Comparison of ENCODE assay signal across 10 cellular contexts in genomic region chr2:218605438-218605837, GRCh38. TPM values are rescaled to one million over a fixed set of nuclear protein-coding genes. Genes with fewer than 3 reads are reported as not detected.
DNase-seq lines count a peak whose midpoint lies in the region; ATAC-seq and TF ChIP-seq lines count a peak whose summit lies in the region.
"Had no signal": no experiment of that assay in that cellular context is flagged by ENCODE, and none has a peak within 500 bp of the region (broad histone marks: within the 10 kb centered on the region; RNA-seq: fewer than 3 reads in every experiment).

No MANE protein-coding gene starts in this region.

- BruUV-seq in MCF 10A (replicated peaks; lab: Mats Ljungman, UMichigan): no TSS peak

- no peaks in the 10 kb centered on the region for H3K9me3 ChIP-seq in breast epithelium
- H3K9me3 ChIP-seq in stomach smooth muscle (ENCODE audit: control insufficient read depth in 2 of 2, low read length in 2 of 2): no peaks in the 10 kb centered on the region
- no peaks in the 10 kb centered on the region for H3K9me3 ChIP-seq in tibial artery

- no peak overlapping the region for H3K9ac ChIP-seq in stomach smooth muscle (ENCODE audit: low read length in 2 of 2)

- no peaks in the 10 kb centered on the region for H3K36me3 Mint-ChIP-seq in MCF 10A (ENCODE audit: insufficient read depth, unreplicated experiment)

- CTCF ChIA-PET in MCF 10A (lab: Yijun Ruan, JAX): no interaction called here

- no peak overlapping the region for H3K4me3 Mint-ChIP-seq in MCF 10A (ENCODE audit: unreplicated experiment)

- no peak for ATAC-seq in GM21423 (IDR thresholded peaks at IDR 0.05; ENCODE audit: unreplicated experiment)

- H3K4me3 ChIP-seq in breast epithelium (no peak overlapping the region), foreskin fibroblast (ENCODE audit: low read depth in 1 of 2, low read length in 2 of 2) (no peak overlapping the region), stomach smooth muscle (ENCODE audit: low read length in 2 of 2) (no peak overlapping the region), tibial artery (no peak overlapping the region)

- no peak for TF ChIP-seq POLR2A in breast epithelium (IDR thresholded peaks at IDR 0.05)

- H3K9me3 Mint-ChIP-seq in MCF 10A (ENCODE audit: unreplicated experiment): no peaks in the 10 kb centered on the region

- no peak for TF ChIP-seq CTCF in MCF 10A (IDR thresholded peaks at IDR 0.05; ENCODE audit: unreplicated experiment)
- TF ChIP-seq CTCF in breast epithelium (IDR thresholded peaks at IDR 0.05): no peak
- TF ChIP-seq CTCF in foreskin fibroblast (IDR thresholded peaks at IDR 0.05; ENCODE audit: low read depth, low read length): no peak
- no peak for TF ChIP-seq CTCF in tibial artery (IDR thresholded peaks at IDR 0.05)

- H3K27ac ChIP-seq in breast epithelium (no peak overlapping the region), stomach smooth muscle (ENCODE audit: low read length) (peak overlapping the region; percentile 31), tibial artery (no peak overlapping the region)

- POLR2A ChIA-PET in MCF 10A (lab: Yijun Ruan, JAX): no interaction called here

- intact Hi-C loops in MCF 10A (cut with micrococcal nuclease) (no loop called here), breast epithelium (cut with DNase I; ENCODE audit: low total_unique reads) (no loop called here), tibial artery (cut with DNase I; ENCODE audit: low total_unique reads) (no loop called here)

- H3K27me3 Mint-ChIP-seq in MCF 10A (ENCODE audit: insufficient read depth, unreplicated experiment): no peaks in the 10 kb centered on the region

- H3K27me3 ChIP-seq in breast epithelium (no peaks in the 10 kb centered on the region), stomach smooth muscle (ENCODE audit: control insufficient read depth in 1 of 2, insufficient read depth in 2 of 2, low read length in 2 of 2) (no peaks in the 10 kb centered on the region), tibial artery (no peaks in the 10 kb centered on the region)

- DNase-seq in MCF 10A (ENCODE audit: unreplicated experiment) (peak; percentile 32), breast epithelium (ENCODE audit: low spot score in 2 of 2) (no peak), NCI-H82 (lab: John Stamatoyannopoulos, UW) (peak; percentile 42), foreskin fibroblast (peak; percentile 68 to 87), tibial artery (no peak), NOMO-1 treated with DMSO at 0.1 percent for 48 hours (lab: John Stamatoyannopoulos, UW; ENCODE audit: unreplicated experiment) (no peak)
- DNase-seq: NCI-H510A; stimulated activated CD4-positive, alpha-beta T cell treated with anti-CD3 and anti-CD28 coated beads, Interleukin-2, amount 100 ng/mL, for 24 hours had no signal

- no peak overlapping the region for H3K27ac Mint-ChIP-seq in MCF 10A (ENCODE audit: low read depth, unreplicated experiment)

- H3K36me3 ChIP-seq in breast epithelium (no peaks in the 10 kb centered on the region), stomach smooth muscle (ENCODE audit: control insufficient read depth in 2 of 2, insufficient read depth in 2 of 2, low read length in 2 of 2) (no peaks in the 10 kb centered on the region), tibial artery (no peaks in the 10 kb centered on the region)

- no peaks in the 10 kb centered on the region for H3K4me1 ChIP-seq in breast epithelium
- H3K4me1 ChIP-seq in stomach smooth muscle (ENCODE audit: control insufficient read depth, insufficient read depth, low read length): peaks cover 26% of the 10 kb centered on the region
- H3K4me1 ChIP-seq in tibial artery: peaks cover 0 to 24% (median 17%) of the 10 kb centered on the region in 4 donors

- peaks cover 32% of the 10 kb centered on the region for H3K4me1 Mint-ChIP-seq in MCF 10A (ENCODE audit: insufficient read depth, unreplicated experiment)

RNA-seq across cellular contexts. Expression of gene PLCD4, which starts 2.3 kb away (rescaled TPM):
- 0.40 and 0.86 TPM in 2 replicates for total RNA-seq in MCF 10A (2022)
- 1 to 10 TPM; 1.8 to 8.0 (median 2.6) TPM for total RNA-seq in breast epithelium

RNA-seq across cellular contexts. Expression of gene CNOT9, which starts 36.8 kb away (rescaled TPM):
- total RNA-seq in MCF 10A (2022): 64.9 and 66.1 TPM in 2 replicates
- total RNA-seq in breast epithelium: 10 to 100 TPM; 30.6 to 55.6 (median 44.9) TPM

RNA-seq across cellular contexts. Expression of gene USP37, which starts 37.3 kb away (rescaled TPM):
- total RNA-seq in MCF 10A (2022) (11.6 and 16.4 TPM in 2 replicates), breast epithelium (10 to 100 TPM in 2 of 3 donors, 1 to 10 TPM in 1; 6.9 to 24.6 (median 14.4) TPM)

RNA-seq across cellular contexts. Expression of gene ZNF142, which starts 54.0 kb away (rescaled TPM):
- total RNA-seq in MCF 10A (2022) (33.7 and 37.8 TPM in 2 replicates), breast epithelium (10 to 100 TPM; 12.0 to 16.0 (median 15.4) TPM)

RNA-seq across cellular contexts. Expression of gene BCS1L, which starts 54.0 kb away (rescaled TPM):
- total RNA-seq in MCF 10A (2022): 71.1 and 96.0 TPM in 2 replicates
- 10 to 100 TPM; 26.4 to 35.4 (median 32.4) TPM for total RNA-seq in breast epithelium

Comparison
In these comparisons a context has a peak if more than half of its experiments do, and no peak if none do; other contexts are left out.
1. DNase-seq: peak in MCF 10A (single experiment), NCI-H82 (single experiment) and foreskin fibroblast (2 of 2); none in breast epithelium (0 of 2), tibial artery (0 of 2) and NOMO-1 treated with DMSO at 0.1 percent for 48 hours (single experiment).